ENCODE assay signal across 8 cellular contexts in the genomic region with DNA sequence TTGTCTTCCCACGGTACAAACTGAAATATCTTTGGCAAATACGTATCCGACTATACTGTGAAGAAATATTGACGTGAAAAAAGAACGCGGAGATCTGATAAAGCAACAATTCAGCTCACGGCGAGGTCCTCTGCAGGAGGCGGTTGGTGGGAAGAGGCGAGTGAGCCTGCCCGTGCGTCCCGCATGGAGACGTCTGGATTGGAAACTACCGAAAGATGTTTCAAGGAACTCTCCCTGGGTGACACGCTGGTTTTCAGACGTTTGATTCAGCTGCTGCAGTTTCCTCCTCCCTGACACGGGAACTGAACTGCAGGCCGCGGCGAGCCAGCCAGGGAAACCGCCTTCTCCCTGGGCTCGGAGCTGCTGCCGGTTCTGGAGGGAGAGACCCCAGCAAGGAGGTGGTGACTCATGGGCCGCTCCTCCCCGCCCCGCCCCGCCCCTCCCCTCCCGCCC. TPM values are rescaled to one million over a fixed set of nuclear protein-coding genes. Genes with fewer than 3 reads are reported as not detected.
A peak's percentile ranks its signal among the peaks of the same experiment; 100 is the strongest.
DNase-seq lines count a peak whose midpoint lies in the region; ATAC-seq, FAIRE-seq and TF ChIP-seq lines count a peak whose summit lies in the region.

No MANE protein-coding gene starts in this region.

- TF ChIP-seq POLR2A in H54 (IDR thresholded peaks at IDR 0.05; ENCODE audit: low read depth, low read length) = peak; percentile 86

- ATAC-seq in esophagus mucosa (peak; percentile 55), GM18517 (IDR thresholded peaks at IDR 0.05; ENCODE audit: unreplicated experiment) (no peak)

- FAIRE-seq in H54 (lab: Jason Lieb, UNC) = no peak

- H3K9me3 ChIP-seq in AG04450 (ENCODE audit: control insufficient read depth, insufficient read depth, low read length) (peaks cover 17% of the 10 kb centered on the region; the same call in 1 of the 2 replicates), mononuclear cell (ENCODE audit: low read depth, low read length) (no peaks in the 10 kb centered on the region)

- DNase-seq in AG04450 (ENCODE audit: low read depth, low spot score) (peak; percentile 78), H54 (ENCODE audit: insufficient read length, low spot score) (peak; percentile 98), NOMO-1 (lab: John Stamatoyannopoulos, UW; ENCODE audit: unreplicated experiment in 2 of 2) (peak; percentile 59 to 69), activated T-cell treated with anti-CD3 and anti-CD28 coated beads for 24 hours (ENCODE audit: low read depth) (peak; percentile 31)
- DNase-seq in stimulated activated CD8-positive, alpha-beta memory T cell treated with anti-CD3 and anti-CD28 coated beads, Interleukin-7, amount 100 ng/mL, for 4 hours (ENCODE audit: low read depth in 2 of 2) = peak; percentile 23 to 44

- CTCF ChIA-PET in AG04450 (lab: Charles Lee) = interaction anchor here (0.6 kb wide), 1 partner anchor 654 kb away, joined by 3 read pairs; a partner anchor contains a TSS

- TF ChIP-seq CTCF in AG04450 (IDR thresholded peaks at IDR 0.05; ENCODE audit: low read depth, low read length) = no peak

- H3K27ac ChIP-seq in AG04450 (ENCODE audit: low read depth, low read length) = peak overlapping the region; percentile 87

- H3K4me1 ChIP-seq in mononuclear cell (ENCODE audit: insufficient read depth, low read length) = peaks cover 8% of the 10 kb centered on the region

- H3K4me3 ChIP-seq in AG04450 (ENCODE audit: low read depth, low read length) (peak overlapping the region; percentile 63), mononuclear cell (ENCODE audit: low read length) (peak overlapping the region; percentile 5)

- H3K27me3 ChIP-seq in AG04450 (ENCODE audit: control insufficient read depth, insufficient read depth, low read length) (no peaks in the 10 kb centered on the region), mononuclear cell (ENCODE audit: insufficient read depth, low read length) (peaks cover 15% of the 10 kb centered on the region)

- POLR2A ChIA-PET in AG04450 (lab: Yijun Ruan, JAX) = interaction anchor here (0.6 to 2.7 kb wide), 12 partner anchors 8 to 418 kb away, joined by 3 to 17 read pairs (median 4); no protein-coding TSS in a partner anchor

RNA-seq across cellular contexts. Expression of a gene that starts 0.4 kb away (rescaled TPM):
- 493 and 591 TPM in 2 replicates for polyA plus RNA-seq in AG04450 (2011; rRNA removed)
- polyA minus RNA-seq in AG04450 (2011; rRNA and poly(A)+ RNA removed) = 196 and 210 TPM in 2 replicates
- total RNA-seq in esophagus mucosa (17.8 TPM), mononuclear cell (1.4 TPM)

Comparison
In these comparisons a context has a peak if more than half of its experiments do, and no peak if none do; other contexts are left out.
1. DNase-seq: peak in every context shown above with its lines; median percentile 98 in H54; 78 in AG04450; 64 in NOMO-1; 34 in stimulated activated CD8-positive, alpha-beta memory T cell treated with anti-CD3 and anti-CD28 coated beads, Interleukin-7, amount 100 ng/mL, for 4 hours; 31 in activated T-cell treated with anti-CD3 and anti-CD28 coated beads for 24 hours.